18 cellular contexts compared by ENCODE assay signal in the genomic region with DNA sequence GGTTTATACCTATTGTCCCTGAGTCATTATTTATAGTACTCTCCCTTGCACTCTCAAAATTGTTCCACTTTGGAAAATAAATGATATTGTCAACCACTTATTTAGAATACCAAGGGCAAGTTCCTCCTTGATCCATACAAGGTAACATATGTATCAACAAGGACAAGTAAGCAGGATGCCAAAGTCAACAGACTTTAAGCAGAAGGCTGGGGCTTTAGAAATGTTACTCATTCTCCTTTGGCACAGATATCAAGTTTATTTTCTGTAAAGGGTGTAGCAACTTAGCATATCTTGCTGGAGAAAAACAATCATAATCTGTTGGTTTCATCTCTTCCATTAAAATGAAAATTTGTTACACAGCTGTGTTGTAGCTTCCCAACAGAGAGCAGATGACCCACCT.
DNase-seq lines count a peak whose midpoint lies in the region; FAIRE-seq and TF ChIP-seq lines count a peak whose summit lies in the region.
"Had no signal": no experiment of that assay in that cellular context is flagged by ENCODE, and none has a peak within 500 bp of the region (broad histone marks: within the 10 kb centered on the region; RNA-seq: fewer than 3 reads in every experiment).

No MANE protein-coding gene starts in this region.

- H3K9me3 ChIP-seq in breast epithelium (no peaks in the 10 kb centered on the region), mammary epithelial cell (replicated peaks; ENCODE audit: insufficient read depth, low read length) (no peaks in the 10 kb centered on the region), small intestine (ENCODE audit: control insufficient read depth, low read depth) (no peaks in the 10 kb centered on the region)

- TF ChIP-seq POLR2A in breast epithelium (IDR thresholded peaks at IDR 0.05): no peak

- TF ChIP-seq CTCF in MCF 10A (IDR thresholded peaks at IDR 0.05; ENCODE audit: unreplicated experiment) (no peak), breast epithelium (IDR thresholded peaks at IDR 0.05) (no peak), mammary epithelial cell (conservative IDR thresholded peaks at IDR 0.05 in 1 of 2, IDR thresholded peaks at IDR 0.05 in 1 of 2; ENCODE audit: extremely low read depth in 1 of 2, insufficient read depth in 1 of 2, low read depth in 1 of 2, low read length in 2 of 2) (no peak), fibroblast of the aortic adventitia (IDR thresholded peaks at IDR 0.05; ENCODE audit: insufficient read depth, low read length) (no peak)

- no peak overlapping the region for H3K27ac Mint-ChIP-seq in MCF 10A (ENCODE audit: low read depth, unreplicated experiment)
- H3K27ac Mint-ChIP-seq: CD4-positive, CD25-positive, alpha-beta regulatory T cell; IgD-negative memory B cell had no signal

- CTCF ChIA-PET in MCF 10A (lab: Yijun Ruan, JAX): no interaction called here
- CTCF ChIA-PET in mammary epithelial cell (lab: Charles Lee; ENCODE audit: low non-redundant PET): no interaction called here

- no peak overlapping the region for H3K27ac ChIP-seq in breast epithelium
- no peak overlapping the region for H3K27ac ChIP-seq in mammary epithelial cell (ENCODE audit: insufficient read depth, low read depth, low read length)
- H3K27ac ChIP-seq in small intestine (ENCODE audit: low read depth in 1 of 2, low read length in 1 of 2): no peak overlapping the region
- H3K27ac ChIP-seq: PC-9 had no signal

- H3K4me1 Mint-ChIP-seq in MCF 10A (ENCODE audit: insufficient read depth, unreplicated experiment): peaks cover 9% of the 10 kb centered on the region
- H3K4me1 Mint-ChIP-seq: CD4-positive, CD25-positive, alpha-beta regulatory T cell; IgD-negative memory B cell had no signal

- H3K9me3 Mint-ChIP-seq in MCF 10A (ENCODE audit: unreplicated experiment): no peaks in the 10 kb centered on the region
- H3K9me3 Mint-ChIP-seq: IgD-negative memory B cell had no signal

- FAIRE-seq in small intestine (lab: Jason Lieb, UNC): no peak
- FAIRE-seq: GM12891, GM19239 had no signal

- H3K36me3 Mint-ChIP-seq in MCF 10A (ENCODE audit: insufficient read depth, unreplicated experiment): no peaks in the 10 kb centered on the region
- H3K36me3 Mint-ChIP-seq: CD4-positive, CD25-positive, alpha-beta regulatory T cell; IgD-negative memory B cell had no signal

- no peak overlapping the region for H3K4me3 Mint-ChIP-seq in MCF 10A (ENCODE audit: unreplicated experiment)
- H3K4me3 Mint-ChIP-seq: CD4-positive, CD25-positive, alpha-beta regulatory T cell; IgD-negative memory B cell had no signal

- DNase-seq in MCF 10A (ENCODE audit: unreplicated experiment): peak; percentile 64
- DNase-seq in breast epithelium (ENCODE audit: low spot score in 2 of 2): no peak
- DNase-seq in mammary epithelial cell: peak; percentile 35
- DNase-seq in fibroblast of the aortic adventitia (ENCODE audit: low read depth): peak; percentile 19
- no peak for DNase-seq in activated effector memory CD4-positive, alpha-beta T cell treated with Interleukin-2 at 50 U/mL for 16 hours
- no peak for DNase-seq in activated CD8-positive, alpha-beta memory T cell treated with anti-CD3 and anti-CD28 coated beads, Interleukin-2, amount 50 U/mL, for 48 hours
- no peak for DNase-seq in amygdala (lab: John Stamatoyannopoulos, UW)
- DNase-seq in small intestine: no peak
- DNase-seq: 8988T; CD4-positive, CD25-positive, alpha-beta regulatory T cell; NCI-H146; NCI-H2107; NCI-H748 treated with DMSO at 0.1 percent for 48 hours; PC-9; SHP77 had no signal

- POLR2A ChIA-PET in MCF 10A (lab: Yijun Ruan, JAX): interaction anchor here (0.6 kb wide), 1 partner anchor 10 kb away, joined by 3 read pairs; no protein-coding TSS in a partner anchor

- intact Hi-C loops in MCF 10A (cut with micrococcal nuclease) (no loop called here), breast epithelium (cut with DNase I; ENCODE audit: low total_unique reads) (no loop called here), mammary epithelial cell (cut with micrococcal nuclease) (no loop called here)

- H3K27me3 ChIP-seq in breast epithelium (no peaks in the 10 kb centered on the region), mammary epithelial cell (ENCODE audit: insufficient read depth, low read length) (no peaks in the 10 kb centered on the region), small intestine (ENCODE audit: control insufficient read depth in 2 of 2, insufficient read depth in 2 of 2, low read length in 2 of 2) (no peaks in the 10 kb centered on the region)

- H3K79me2 ChIP-seq in mammary epithelial cell (ENCODE audit: insufficient read depth, low read length): no peaks in the 10 kb centered on the region

- no peaks in the 10 kb centered on the region for H4K20me1 ChIP-seq in mammary epithelial cell (ENCODE audit: insufficient read depth, low read length)

- H3K4me2 ChIP-seq in mammary epithelial cell (ENCODE audit: insufficient read depth, low read depth, low read length): no peak overlapping the region
- H3K4me2 ChIP-seq: PC-9 had no signal

- no peak overlapping the region for H2AFZ ChIP-seq in mammary epithelial cell (ENCODE audit: low read depth, low read length)
- H2AFZ ChIP-seq: PC-9 had no signal

- H3K9ac ChIP-seq in mammary epithelial cell (ENCODE audit: insufficient read depth, low read length): no peak overlapping the region

- no peak overlapping the region for H3K4me3 ChIP-seq in breast epithelium
- no peak overlapping the region for H3K4me3 ChIP-seq in mammary epithelial cell (replicated peaks in 1 of 3; ENCODE audit: insufficient read depth in 1 of 3, low read depth in 2 of 3, low read length in 3 of 3)
- no peak overlapping the region for H3K4me3 ChIP-seq in fibroblast of the aortic adventitia (ENCODE audit: low read depth, low read length)
- H3K4me3 ChIP-seq in small intestine (ENCODE audit: low read depth in 1 of 2, low read length in 2 of 2): no peak overlapping the region
- H3K4me3 ChIP-seq: PC-9 had no signal

- no TSS peak for BruUV-seq in MCF 10A (replicated peaks; lab: Mats Ljungman, UMichigan)
- BruUV-seq in mammary epithelial cell (replicated peaks; lab: Mats Ljungman, UMichigan): no TSS peak

- peaks cover 30% of the 10 kb centered on the region for H3K27me3 Mint-ChIP-seq in MCF 10A (ENCODE audit: insufficient read depth, unreplicated experiment)

- no peaks in the 10 kb centered on the region for H3K36me3 ChIP-seq in breast epithelium
- H3K36me3 ChIP-seq in mammary epithelial cell (ENCODE audit: insufficient read depth, low read length): no peaks in the 10 kb centered on the region
- no peaks in the 10 kb centered on the region for H3K36me3 ChIP-seq in small intestine (ENCODE audit: control insufficient read depth in 2 of 2, insufficient read depth in 2 of 2, low read length in 2 of 2)

- in situ Hi-C loops in mammary epithelial cell (cut with MboI; ENCODE audit: low sequenced_read_pairs in 2 of 2): no loop called here

- dilution Hi-C loops in mammary epithelial cell (cut with HindIII; ENCODE audit: low sequenced_read_pairs): loop anchor here (5.0 kb wide), 1 partner anchor 563 kb away; no protein-coding TSS in a partner anchor

- no peaks in the 10 kb centered on the region for H3K4me1 ChIP-seq in breast epithelium
- H3K4me1 ChIP-seq in mammary epithelial cell (ENCODE audit: insufficient read depth, low read length): peaks cover 16% of the 10 kb centered on the region
- H3K4me1 ChIP-seq in small intestine (ENCODE audit: control insufficient read depth in 2 of 2, insufficient read depth in 1 of 2, low read depth in 1 of 2, low read length in 1 of 2): no peaks in the 10 kb centered on the region

Comparison
In these comparisons a context has a peak if more than half of its experiments do, and no peak if none do; other contexts are left out.
1. DNase-seq: peak in MCF 10A (single experiment), mammary epithelial cell (single experiment) and fibroblast of the aortic adventitia (single experiment); none in breast epithelium (0 of 2), activated effector memory CD4-positive, alpha-beta T cell treated with Interleukin-2 at 50 U/mL for 16 hours (single experiment), activated CD8-positive, alpha-beta memory T cell treated with anti-CD3 and anti-CD28 coated beads, Interleukin-2, amount 50 U/mL, for 48 hours (single experiment), amygdala (0 of 56) and small intestine (single experiment).